8 cellular contexts compared by ENCODE assay signal in the genomic region with DNA sequence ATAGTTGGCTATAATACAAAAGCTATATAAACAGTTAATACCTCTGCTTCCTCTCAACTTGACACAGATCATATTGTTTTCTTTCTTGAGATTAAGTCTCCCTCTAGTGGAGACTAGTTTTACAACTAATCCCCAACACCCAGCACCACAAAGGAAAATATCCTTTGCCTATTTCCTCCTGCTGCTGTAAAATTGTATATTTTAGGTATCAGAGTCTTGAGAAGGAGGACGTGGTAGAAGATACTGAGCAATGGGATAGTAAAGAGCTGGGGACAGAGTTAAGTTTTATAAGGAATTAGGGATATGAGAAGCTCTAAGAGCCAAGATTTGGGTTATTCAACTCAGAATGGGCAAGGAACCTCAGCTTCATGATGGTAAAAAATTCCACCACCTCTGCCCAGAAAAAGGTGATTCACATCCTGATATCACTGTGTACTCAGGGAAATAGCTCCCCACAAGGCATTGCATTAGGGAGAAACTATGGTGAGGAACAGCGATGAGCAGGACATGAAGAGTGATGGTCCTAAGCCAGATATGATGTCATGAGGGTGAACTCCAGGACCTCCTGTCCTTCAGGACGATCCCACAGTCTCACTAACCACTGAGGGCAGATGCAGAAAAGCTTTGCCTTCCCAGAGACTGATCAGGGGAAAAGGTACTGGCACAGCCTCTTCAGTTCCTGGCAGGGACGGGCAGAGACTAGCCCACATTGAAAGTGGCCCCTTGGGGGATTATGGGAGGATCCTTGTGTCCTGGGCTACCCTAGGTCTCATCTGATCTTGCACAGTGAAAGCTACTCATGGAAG. TPM values are rescaled to one million over a fixed set of nuclear protein-coding genes. Genes with fewer than 3 reads are reported as not detected.
A peak's percentile ranks its signal among the peaks of the same experiment; 100 is the strongest.
DNase-seq lines count a peak whose midpoint lies in the region; ATAC-seq and TF ChIP-seq lines count a peak whose summit lies in the region.

No MANE protein-coding gene starts in this region.

- H3K27ac Mint-ChIP-seq in activated T-cell treated with anti-CD3 and anti-CD28 coated beads, Interleukin-2, amount 50 U/mL, for 72 hours, result peak overlapping the region; percentile 95
- H3K27ac Mint-ChIP-seq in naive thymus-derived CD8-positive, alpha-beta T cell, result peak overlapping the region in 2 of 10 donors; percentile 37 to 55

- peak; percentile 67 for TF ChIP-seq CTCF in epithelial cell of proximal tubule (conservative IDR thresholded peaks at IDR 0.05; ENCODE audit: low read depth, low read length)

- POLR2A ChIA-PET in naive thymus-derived CD8-positive, alpha-beta T cell (lab: Charles Lee), result interaction anchor here (0.5 to 1.6 kb wide), 8 partner anchors 15 to 285 kb away, joined by 3 to 9 read pairs (median 4); partner anchors contain the start of genes NDUFS2, PPOX and TOMM40L

- no peak overlapping the region for H3K4me3 ChIP-seq in epithelial cell of proximal tubule (ENCODE audit: low read depth, low read length)

- H3K4me3 Mint-ChIP-seq in activated T-cell treated with anti-CD3 and anti-CD28 coated beads, Interleukin-2, amount 50 U/mL, for 72 hours, result no peak overlapping the region
- no peak overlapping the region for H3K4me3 Mint-ChIP-seq in naive thymus-derived CD8-positive, alpha-beta T cell

- H3K9me3 Mint-ChIP-seq in activated T-cell treated with anti-CD3 and anti-CD28 coated beads, Interleukin-2, amount 50 U/mL, for 72 hours, result no peaks in the 10 kb centered on the region
- H3K9me3 Mint-ChIP-seq in naive thymus-derived CD8-positive, alpha-beta T cell, result no peaks in the 10 kb centered on the region

- H3K27me3 Mint-ChIP-seq in activated T-cell treated with anti-CD3 and anti-CD28 coated beads, Interleukin-2, amount 50 U/mL, for 72 hours (ENCODE audit: low read depth), result no peaks in the 10 kb centered on the region
- H3K27me3 Mint-ChIP-seq in naive thymus-derived CD8-positive, alpha-beta T cell, result no peaks in the 10 kb centered on the region

- H3K36me3 Mint-ChIP-seq in activated T-cell treated with anti-CD3 and anti-CD28 coated beads, Interleukin-2, amount 50 U/mL, for 72 hours (ENCODE audit: insufficient read depth in 2 of 2), result peaks cover 0 to 2% of the 10 kb centered on the region in 2 donors
- H3K36me3 Mint-ChIP-seq in naive thymus-derived CD8-positive, alpha-beta T cell, result no peaks in the 10 kb centered on the region

- H3K4me1 Mint-ChIP-seq in activated T-cell treated with anti-CD3 and anti-CD28 coated beads, Interleukin-2, amount 50 U/mL, for 72 hours (ENCODE audit: low read depth), result peaks cover 21% of the 10 kb centered on the region
- peaks cover 0 to 18% (median 13%) of the 10 kb centered on the region in 4 donors for H3K4me1 Mint-ChIP-seq in naive thymus-derived CD8-positive, alpha-beta T cell

- ATAC-seq in activated T-cell treated with anti-CD3 and anti-CD28 coated beads, Interleukin-2, amount 50 U/mL, for 72 hours (replicated peaks in 1 of 2), result peak; percentile 60 to 73
- peak; percentile 89 to 93 for ATAC-seq in naive thymus-derived CD8-positive, alpha-beta T cell
- ATAC-seq in HG02870 (IDR thresholded peaks at IDR 0.05; ENCODE audit: unreplicated experiment), result no peak

- DNase-seq in activated T-cell treated with anti-CD3 and anti-CD28 coated beads, Interleukin-2, amount 50 U/mL, for 72 hours, result no peak
- DNase-seq in activated T-cell treated with anti-CD3 and anti-CD28 coated beads, Interleukin-2, amount 50 U/mL, for 1 hour, result no peak
- DNase-seq in NAMALWA (ENCODE audit: low spot score) (peak; percentile 85), SK-N-DZ (ENCODE audit: low spot score) (peak; percentile 62), epithelial cell of proximal tubule (ENCODE audit: low read depth) (peak; percentile 37), GM19240 (ENCODE audit: insufficient read length, low spot score) (no peak)
- DNase-seq in naive thymus-derived CD8-positive, alpha-beta T cell, result peak in 3 of 10 donors; percentile 56 to 64 (median 62)

RNA-seq across cellular contexts. Expression of gene CFAP126, which starts 14.7 kb away (rescaled TPM):
- under 1 TPM in 1 of 2 donors, not detected in 1; 0.76 TPM for total RNA-seq in activated T-cell treated with anti-CD3 and anti-CD28 coated beads, Interleukin-2, amount 50 U/mL, for 72 hours
- polyA plus RNA-seq in SK-N-DZ (2014; cell fraction: cytosol; rRNA removed), result not detected in 2 replicates
- polyA plus RNA-seq in SK-N-DZ (2014; cell fraction: nucleus; rRNA removed), result not detected in 2 replicates
- not detected in 2 replicates for total RNA-seq in epithelial cell of proximal tubule
- total RNA-seq in naive thymus-derived CD8-positive, alpha-beta T cell, result not detected
- polyA plus RNA-seq in naive thymus-derived CD8-positive, alpha-beta T cell, result not detected

Comparison
In these comparisons a context has a peak if more than half of its experiments do, and no peak if none do; other contexts are left out.
1. DNase-seq: peak in NAMALWA (single experiment), SK-N-DZ (single experiment) and epithelial cell of proximal tubule (single experiment); none in activated T-cell treated with anti-CD3 and anti-CD28 coated beads, Interleukin-2, amount 50 U/mL, for 72 hours (0 of 2), activated T-cell treated with anti-CD3 and anti-CD28 coated beads, Interleukin-2, amount 50 U/mL, for 1 hour (single experiment) and GM19240 (single experiment).